19 cellular contexts compared by ENCODE assay signal in genomic region chrX:102240265-102240664, GRCh38. TPM values are rescaled to one million over a fixed set of nuclear protein-coding genes. Genes with fewer than 3 reads are reported as not detected.
"Had no signal": no experiment of that assay in that cellular context is flagged by ENCODE, and none has a peak within 500 bp of the region (broad histone marks: within the 10 kb centered on the region; RNA-seq: fewer than 3 reads in every experiment).

No MANE protein-coding gene starts in this region.

RNA-seq across cellular contexts. Expression of gene NXF2, which starts 6.7 kb away (rescaled TPM):
- total RNA-seq: heart left ventricle, kidney epithelial cell, left ventricle myocardium inferior, lower leg skin, mammary epithelial cell, mesothelial cell of epicardium, mononuclear cell, natural killer cell, occipital lobe, ovary, right cardiac atrium, skeletal muscle tissue, smooth muscle cell, stomach, thyroid gland, transverse colon, upper lobe of left lung had no signal
- polyA plus RNA-seq: heart left ventricle, immature natural killer cell, mammary epithelial cell, ovary, right cardiac atrium, smooth muscle cell, stomach had no signal

RNA-seq across cellular contexts. Expression of gene TCP11X1, which starts 25.2 kb away (rescaled TPM):
- total RNA-seq: heart left ventricle, kidney epithelial cell, left ventricle myocardium inferior, lower leg skin, mammary epithelial cell, mesothelial cell of epicardium, natural killer cell, occipital lobe, ovary, prostate gland, right cardiac atrium, skeletal muscle tissue, smooth muscle cell, stomach, thyroid gland, transverse colon, upper lobe of left lung had no signal
- polyA plus RNA-seq: heart left ventricle, immature natural killer cell, mammary epithelial cell, ovary, right cardiac atrium, smooth muscle cell, stomach had no signal
